29 cellular contexts compared by ENCODE assay signal in the genomic region with DNA sequence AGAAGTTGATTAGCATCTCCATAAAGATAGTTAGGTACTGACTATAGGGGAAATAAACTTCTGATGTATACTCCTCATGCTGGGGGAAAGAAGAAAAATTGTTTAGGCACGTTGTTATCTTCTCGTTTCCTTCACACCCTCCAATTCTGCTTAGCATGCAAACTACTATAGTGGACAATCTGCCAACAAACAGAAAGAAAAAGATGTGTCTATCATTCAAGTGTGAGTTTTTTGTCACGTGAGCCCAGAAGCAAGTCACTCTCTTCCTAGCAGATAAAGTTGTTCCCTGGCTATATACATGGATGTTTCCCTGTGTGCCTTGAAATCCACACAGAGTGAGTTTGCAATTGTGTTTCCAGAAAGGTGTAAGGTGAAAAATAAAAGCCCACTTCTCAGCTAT.
"Had no signal": no experiment of that assay in that cellular context is flagged by ENCODE, and none has a peak within 500 bp of the region (broad histone marks: within the 10 kb centered on the region; RNA-seq: fewer than 3 reads in every experiment).

No MANE protein-coding gene starts in this region.

- ATAC-seq: left colon; left lung; lower lobe of right lung; naive thymus-derived CD8-positive, alpha-beta T cell; right cardiac atrium; sciatic nerve; stimulated activated memory B cell treated with anti-CD40 and anti-IgM and Interleukin-4, amounts not matched to agents 10 μg/mL and 1 μg/mL and 100 μg/mL, for 72 hours had no signal

- H3K4me3 ChIP-seq: left lung, lower lobe of right lung, pancreas, prostate gland, tibial nerve, upper lobe of left lung, vagina had no signal

- H3K9me3 Mint-ChIP-seq: naive thymus-derived CD8-positive, alpha-beta T cell had no signal

- H3K4me3 Mint-ChIP-seq: naive thymus-derived CD8-positive, alpha-beta T cell; nephron; neural crest cell; stimulated activated memory B cell treated with anti-CD40 and anti-IgM and Interleukin-4, amounts not matched to agents 10 μg/mL and 1 μg/mL and 100 μg/mL, for 72 hours; stimulated activated naive CD8-positive, alpha-beta T cell treated with anti-CD3 and anti-CD28 coated beads, Interleukin-15, amount 100 ng/mL, for 72 hours had no signal

- H3K9me3 ChIP-seq: lower lobe of right lung, pancreas, prostate gland, tibial nerve, upper lobe of left lung, vagina had no signal

- DNase-seq: hippocampal formation; kidney; left colon; left lung; lower lobe of right lung; mesendoderm; midbrain; naive thymus-derived CD8-positive, alpha-beta T cell; nucleus accumbens; pancreas; posterior cingulate gyrus; retina; right cardiac atrium; small intestine; stimulated activated CD4-positive, alpha-beta T cell treated with anti-CD3 and anti-CD28 coated beads, Interleukin-1b, Interleukin-23, amount 100 ng/mL, for 48 hours; stimulated activated CD4-positive, alpha-beta T cell treated with anti-CD3 and anti-CD28 coated beads, Interleukin-2, amount 100 ng/mL, for 48 hours; stimulated activated CD4-positive, alpha-beta T cell treated with anti-CD3 and anti-CD28 coated beads, Interleukin-4, amount 100 ng/mL, for 4 hours; stimulated activated CD8-positive, alpha-beta memory T cell treated with anti-CD3 and anti-CD28 coated beads, Interleukin-4, amount 100 ng/mL, for 48 hours; stimulated activated naive CD4-positive, alpha-beta T cell treated with Interleukin-2 at 50 U/mL for 16 hours; stimulated activated naive CD8-positive, alpha-beta T cell treated with anti-CD3 and anti-CD28 coated beads, Interleukin-15, amount 100 ng/mL, for 72 hours; substantia nigra; upper lobe of left lung had no signal

- H3K36me3 ChIP-seq: left lung, lower lobe of right lung, pancreas, prostate gland, tibial nerve, upper lobe of left lung, vagina had no signal

- H3K27ac ChIP-seq: left lung, lower lobe of right lung, pancreas, prostate gland, tibial nerve, upper lobe of left lung, vagina had no signal

- H3K27ac Mint-ChIP-seq: naive thymus-derived CD8-positive, alpha-beta T cell; stimulated activated memory B cell treated with anti-CD40 and anti-IgM and Interleukin-4, amounts not matched to agents 10 μg/mL and 1 μg/mL and 100 μg/mL, for 72 hours had no signal

- H3K4me1 ChIP-seq: left lung, lower lobe of right lung, pancreas, prostate gland, tibial nerve, upper lobe of left lung, vagina had no signal

- H3K4me1 Mint-ChIP-seq: stimulated activated memory B cell treated with anti-CD40 and anti-IgM and Interleukin-4, amounts not matched to agents 10 μg/mL and 1 μg/mL and 100 μg/mL, for 72 hours; stimulated activated naive CD8-positive, alpha-beta T cell treated with anti-CD3 and anti-CD28 coated beads, Interleukin-15, amount 100 ng/mL, for 72 hours had no signal

- H3K27me3 ChIP-seq: left lung, pancreas, tibial nerve, upper lobe of left lung, vagina had no signal
